Comparison of ENCODE assay signal across 12 cellular contexts in genomic region chr18:31512203-31512764, GRCh38. TPM values are rescaled to one million over a fixed set of nuclear protein-coding genes. Genes with fewer than 3 reads are reported as not detected.
A peak's percentile ranks its signal among the peaks of the same experiment; 100 is the strongest.
DNase-seq lines count a peak whose midpoint lies in the region; ATAC-seq, FAIRE-seq and TF ChIP-seq lines count a peak whose summit lies in the region.
"Had no signal": no experiment of that assay in that cellular context is flagged by ENCODE, and none has a peak within 500 bp of the region (broad histone marks: within the 10 kb centered on the region; RNA-seq: fewer than 3 reads in every experiment).

No MANE protein-coding gene starts in this region.

- DNase-seq in GM03348 (ENCODE audit: low spot score) (peak; percentile 33), RPMI7951 (ENCODE audit: low read depth) (peak; percentile 27), fibroblast of mammary gland (ENCODE audit: low read depth) (peak; percentile 77), pancreas (no peak), amniotic stem cell (lab: John Stamatoyannopoulos, UW) (no peak), MM.1S (no peak)
- DNase-seq: effector CD4-positive, alpha-beta T cell; testis had no signal

- H3F3A ChIP-seq in MM.1S (ENCODE audit: insufficient read depth, low read length), result no peaks in the 10 kb centered on the region

- H3K4me1 ChIP-seq in pancreas (peaks cover 0 to 9% (median 8%) of the 10 kb centered on the region in 3 donors), MM.1S (ENCODE audit: low read length) (no peaks in the 10 kb centered on the region)
- H3K4me1 ChIP-seq: testis had no signal

- no peak overlapping the region for H2AFZ ChIP-seq in MM.1S (ENCODE audit: low read length)

- H3K4me3 ChIP-seq in fibroblast of mammary gland (ENCODE audit: control insufficient read depth, low read depth, low read length) (no peak overlapping the region), pancreas (no peak overlapping the region), MM.1S (ENCODE audit: low read length) (no peak overlapping the region)
- H3K4me3 ChIP-seq: lung, testis had no signal

- H3K36me3 ChIP-seq in pancreas (no peaks in the 10 kb centered on the region), MM.1S (replicated peaks; ENCODE audit: insufficient read depth, low read length) (no peaks in the 10 kb centered on the region)

- H3K27ac ChIP-seq in pancreas (peak overlapping the region in 1 of 4 donors; percentile 39), MM.1S (ENCODE audit: low read length) (no peak overlapping the region)
- H3K27ac ChIP-seq: HL-60, testis had no signal

- H3K27me3 ChIP-seq in pancreas, result no peaks in the 10 kb centered on the region
- no peaks in the 10 kb centered on the region for H3K27me3 ChIP-seq in MM.1S (replicated peaks; ENCODE audit: insufficient read depth, low read length)
- H3K27me3 ChIP-seq: testis had no signal

- no peak overlapping the region for H3K4me2 ChIP-seq in MM.1S (ENCODE audit: low read depth, low read length)

- H3K9me3 ChIP-seq in pancreas, result no peaks in the 10 kb centered on the region
- H3K9me3 ChIP-seq in MM.1S (replicated peaks; ENCODE audit: insufficient read depth, low read length), result no peaks in the 10 kb centered on the region
- H3K9me3 ChIP-seq: testis had no signal

- no peak for TF ChIP-seq CTCF in fibroblast of mammary gland (conservative IDR thresholded peaks at IDR 0.05; ENCODE audit: control insufficient read depth, insufficient read depth, low read depth, low read length)
- TF ChIP-seq CTCF in pancreas (IDR thresholded peaks at IDR 0.05), result no peak
- TF ChIP-seq CTCF in MM.1S (IDR thresholded peaks at IDR 0.05; ENCODE audit: low read length), result no peak

- peak in 3 of 4 donors; percentile 72 to 83 (median 82) for ATAC-seq in pancreas
- no peak for ATAC-seq in HG03095 (IDR thresholded peaks at IDR 0.05; ENCODE audit: unreplicated experiment)
- ATAC-seq in GM21381 (IDR thresholded peaks at IDR 0.05; ENCODE audit: unreplicated experiment), result no peak

- H3K9me2 ChIP-seq in MM.1S (replicated peaks; ENCODE audit: insufficient read depth, low read length), result no peaks in the 10 kb centered on the region

- H3K79me2 ChIP-seq in MM.1S (ENCODE audit: low read length), result peaks cover 13% of the 10 kb centered on the region

- WGBS in pancreas, 2 donors, result 69 to 82% methylated on average over 6 of the region's 6 CpGs

- no peak overlapping the region for H3K9ac ChIP-seq in MM.1S (ENCODE audit: low read length)

- intact Hi-C loops in pancreas (cut with DNase I), result no loop called here

- H4K20me1 ChIP-seq in MM.1S (ENCODE audit: insufficient read depth, low read length), result no peaks in the 10 kb centered on the region

- FAIRE-seq in pancreas (lab: Jason Lieb, UNC), result no peak

RNA-seq across cellular contexts. Expression of gene DSG2, which starts 14.3 kb away (rescaled TPM):
- 0.10 and 0.24 TPM in 2 replicates for total RNA-seq in RPMI7951 (2014; rRNA removed; shearing (Covaris generic))
- total RNA-seq in pancreas, result 10 to 100 TPM; 23.2 to 62.1 (median 26.5) TPM
- polyA plus RNA-seq in pancreas, result 10 to 100 TPM in 1 of 2 donors, 1 to 10 TPM in 1; 7.6 to 15.8 TPM

Comparison
In these comparisons a context has a peak if more than half of its experiments do, and no peak if none do; other contexts are left out.
1. DNase-seq: peak in GM03348 (single experiment), RPMI7951 (single experiment) and fibroblast of mammary gland (single experiment); none in pancreas (0 of 6), amniotic stem cell (single experiment) and MM.1S (single experiment).
2. ATAC-seq: peak in pancreas (3 of 4); none in HG03095 (single experiment) and GM21381 (single experiment).
3. RNA of gene DSG2, which starts 14.3 kb away (total RNA-seq): 23.2 to 62.1 TPM in pancreas; 0.10 to 0.24 TPM in RPMI7951; every median in the first group is over 10 times any median in the second.